ENCODE assay signal across 18 cellular contexts in the genomic region with DNA sequence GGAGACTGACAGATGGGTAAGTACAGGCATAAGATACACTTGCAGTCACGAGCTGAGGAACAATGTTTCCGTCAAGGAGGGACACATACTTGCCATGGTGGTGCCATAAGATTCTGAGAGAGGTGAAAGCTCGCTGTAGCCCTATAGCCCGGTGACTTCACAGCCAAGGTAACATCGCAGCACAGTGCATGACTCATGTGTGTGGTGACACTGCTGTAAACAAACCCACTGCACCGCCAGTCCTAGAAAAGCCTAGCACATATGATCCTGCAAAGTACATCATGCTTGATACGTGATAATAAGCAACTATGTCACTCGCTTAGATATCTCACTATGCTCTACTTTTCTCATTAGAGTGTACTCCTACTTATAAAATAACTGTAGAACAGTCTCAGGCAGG.
DNase-seq lines count a peak whose midpoint lies in the region; ATAC-seq and TF ChIP-seq lines count a peak whose summit lies in the region.
"Had no signal": no experiment of that assay in that cellular context is flagged by ENCODE, and none has a peak within 500 bp of the region (broad histone marks: within the 10 kb centered on the region; RNA-seq: fewer than 3 reads in every experiment).

No MANE protein-coding gene starts in this region.

- H3K9me3 ChIP-seq in endodermal cell (ENCODE audit: control insufficient read depth, low read length) = no peaks in the 10 kb centered on the region

- 92% methylated on average over 6 to 8 of the region's 8 CpGs for WGBS in endodermal cell (ENCODE audit: insufficient coverage in 1 of 2, insufficient read length in 1 of 2), 2 experiments

- no peak overlapping the region for H3K9ac ChIP-seq in endodermal cell (ENCODE audit: extremely low read depth, low read length, poor library complexity, severe bottlenecking)
- H3K9ac ChIP-seq: BLaER1 treated with 17β-estradiol and CSF1 and Interleukin-3, amounts not matched to agents 10 nM and 100 nM; GM23248 had no signal

- H3K27ac Mint-ChIP-seq in endodermal cell = no peak overlapping the region
- H3K27ac Mint-ChIP-seq: B cell; CD8-positive, alpha-beta T cell had no signal

- DNase-seq in cardiac septum (ENCODE audit: low spot score) (peak; percentile 22), Right ventricle myocardium superior (no peak), Daoy (ENCODE audit: low read depth) (peak; percentile 66), endodermal cell (peak; percentile 19), medulla oblongata (ENCODE audit: extremely low spot score) (no peak), NOMO-1 (lab: John Stamatoyannopoulos, UW; ENCODE audit: unreplicated experiment in 2 of 2) (no peak)
- DNase-seq: 8988T; CD8-positive, alpha-beta T cell; COR-L47; DMS 273 treated with DMSO at 0.1 percent for 48 hours; DMS79; EL; GM23248; HCEC 1CT had no signal

- peaks cover 3% of the 10 kb centered on the region for H3K4me1 Mint-ChIP-seq in endodermal cell
- H3K4me1 Mint-ChIP-seq: B cell had no signal

- H3K36me3 Mint-ChIP-seq in endodermal cell (ENCODE audit: low read depth) = no peaks in the 10 kb centered on the region
- H3K36me3 Mint-ChIP-seq: CD8-positive, alpha-beta T cell had no signal

- intact Hi-C loops in cardiac septum (cut with DNase I) = no loop called here
- intact Hi-C loops in Right ventricle myocardium superior (cut with DNase I) = no loop called here

- no peak overlapping the region for H3K27ac ChIP-seq in endodermal cell (ENCODE audit: low read depth, low read length)
- H3K27ac ChIP-seq: BLaER1 treated with 17β-estradiol and CSF1 and Interleukin-3, amounts not matched to agents 10 nM and 100 nM; GM23248 had no signal

- H3K9me3 Mint-ChIP-seq in endodermal cell = peaks cover 5% of the 10 kb centered on the region
- H3K9me3 Mint-ChIP-seq: CD8-positive, alpha-beta T cell had no signal

- H3K4me1 ChIP-seq in endodermal cell (ENCODE audit: control insufficient read depth, insufficient read depth, low read length) = peaks cover 3% of the 10 kb centered on the region

- H3K27me3 ChIP-seq in endodermal cell (ENCODE audit: control insufficient read depth, insufficient read depth, low read length, poor library complexity, severe bottlenecking) = no peaks in the 10 kb centered on the region
- H3K27me3 ChIP-seq: BLaER1 treated with 17β-estradiol and CSF1 and Interleukin-3, amounts not matched to agents 10 nM and 100 nM had no signal

- ATAC-seq in Right ventricle myocardium superior (ENCODE audit: poor library complexity) = no peak
- no peak for ATAC-seq in GM21447 (IDR thresholded peaks at IDR 0.05; ENCODE audit: unreplicated experiment)
- ATAC-seq: CD8-positive, alpha-beta T cell; GM12878 had no signal

- H3K27me3 Mint-ChIP-seq in endodermal cell (ENCODE audit: insufficient read depth) = no peaks in the 10 kb centered on the region
- H3K27me3 Mint-ChIP-seq: B cell had no signal

- no peaks in the 10 kb centered on the region for H3K36me3 ChIP-seq in endodermal cell (ENCODE audit: control insufficient read depth, insufficient read depth, low read length)
- H3K36me3 ChIP-seq: BLaER1 treated with 17β-estradiol and CSF1 and Interleukin-3, amounts not matched to agents 10 nM and 100 nM had no signal

- TF ChIP-seq CTCF in endodermal cell (conservative IDR thresholded peaks at IDR 0.05) = no peak

- H3K4me3 ChIP-seq in endodermal cell (ENCODE audit: low read length) = no peak overlapping the region
- H3K4me3 ChIP-seq: BLaER1 treated with 17β-estradiol and CSF1 and Interleukin-3, amounts not matched to agents 10 nM and 100 nM; GM12878; GM23248 had no signal

- no peak overlapping the region for H3K4me3 Mint-ChIP-seq in endodermal cell
- H3K4me3 Mint-ChIP-seq: B cell; CD8-positive, alpha-beta T cell had no signal

Comparison
In these comparisons a context has a peak if more than half of its experiments do, and no peak if none do; other contexts are left out.
1. DNase-seq: peak in cardiac septum (single experiment), Daoy (single experiment) and endodermal cell (single experiment); none in Right ventricle myocardium superior (single experiment), medulla oblongata (single experiment) and NOMO-1 (0 of 2).